In genomic region chr6:129162605-129163004, GRCh38 we compare ENCODE assay signal across 21 cellular contexts.
DNase-seq lines count a peak whose midpoint lies in the region; ATAC-seq and TF ChIP-seq lines count a peak whose summit lies in the region.
"Had no signal": no experiment of that assay in that cellular context is flagged by ENCODE, and none has a peak within 500 bp of the region (broad histone marks: within the 10 kb centered on the region; RNA-seq: fewer than 3 reads in every experiment).

No MANE protein-coding gene starts in this region.

- no peak overlapping the region for H3K4me2 ChIP-seq in PC-3 (ENCODE audit: low read length)
- H3K4me2 ChIP-seq: A549; BLaER1 treated with 17β-estradiol and CSF1 and Interleukin-3, amounts not matched to agents 10 nM and 100 nM had no signal

- no peak overlapping the region for H2AFZ ChIP-seq in PC-3 (ENCODE audit: low read length)

- CTCF ChIA-PET in PC-3 (lab: Charles Lee) = no interaction called here

- POLR2A ChIA-PET in PC-3 (lab: Charles Lee; ENCODE audit: unreplicated experiment) = no interaction called here

- no peak for DNase-seq in left ventricle myocardium inferior
- no peak for DNase-seq in Right ventricle myocardium inferior (ENCODE audit: missing footprints)
- DNase-seq in PC-3 = no peak
- DNase-seq in fibroblast of pulmonary artery (ENCODE audit: low read depth) = peak; percentile 17
- no peak for DNase-seq in RPMI8226
- no peak for DNase-seq in DMS79 (lab: John Stamatoyannopoulos, UW)
- DNase-seq: 8988T; ACHN; AML-193; BE2C; CD4-positive, alpha-beta T cell; CD8-positive, alpha-beta memory T cell; DMS 273 treated with DMSO at 0.1 percent for 48 hours; DMS79 treated with DMSO at 0.1 percent for 48 hours; GF-D8; GOT3; HFFc6 had no signal

- no peaks in the 10 kb centered on the region for H3K79me2 ChIP-seq in PC-3 (ENCODE audit: low read length)

- H3K9me3 ChIP-seq in left ventricle myocardium inferior (replicated peaks) = no peaks in the 10 kb centered on the region
- no peaks in the 10 kb centered on the region for H3K9me3 ChIP-seq in PC-3 (ENCODE audit: low read length)
- H3K9me3 ChIP-seq: A549; BE2C; BLaER1 treated with 17β-estradiol and CSF1 and Interleukin-3, amounts not matched to agents 10 nM and 100 nM; HAP-1 had no signal

- H3K27ac ChIP-seq in left ventricle myocardium inferior (replicated peaks) = peak overlapping the region; percentile 22
- no peak overlapping the region for H3K27ac ChIP-seq in PC-3 (ENCODE audit: low read length)
- H3K27ac ChIP-seq: A549; BLaER1 treated with 17β-estradiol and CSF1 and Interleukin-3, amounts not matched to agents 10 nM and 100 nM had no signal

- TF ChIP-seq CTCF in left ventricle myocardium inferior (IDR thresholded peaks at IDR 0.05; ENCODE audit: borderline replicate concordance) (no peak), PC-3 (conservative IDR thresholded peaks at IDR 0.05; ENCODE audit: low read depth, low read length) (no peak), fibroblast of pulmonary artery (IDR thresholded peaks at IDR 0.05; ENCODE audit: low read length, missing control alignments) (no peak)

- no peaks in the 10 kb centered on the region for H3K27me3 ChIP-seq in left ventricle myocardium inferior (ENCODE audit: low read depth)
- no peaks in the 10 kb centered on the region for H3K27me3 ChIP-seq in PC-3 (ENCODE audit: low read length)
- H3K27me3 ChIP-seq: BE2C; BLaER1 treated with 17β-estradiol and CSF1 and Interleukin-3, amounts not matched to agents 10 nM and 100 nM had no signal

- no TSS peak for BruUV-seq in PC-3 (replicated peaks; lab: Mats Ljungman, UMichigan)

- no peaks in the 10 kb centered on the region for H4K20me1 ChIP-seq in PC-3 (ENCODE audit: low read length)
- H4K20me1 ChIP-seq: BLaER1 treated with 17β-estradiol and CSF1 and Interleukin-3, amounts not matched to agents 10 nM and 100 nM had no signal

- H3K9me2 ChIP-seq in PC-3 (replicated peaks; ENCODE audit: low read length) = no peaks in the 10 kb centered on the region

- ATAC-seq in Right ventricle myocardium inferior (no peak), PC-3 (peak; percentile 50), GM18867 (IDR thresholded peaks at IDR 0.05; ENCODE audit: unreplicated experiment) (no peak)
- ATAC-seq: A549 had no signal

- no peak overlapping the region for H3K4me3 ChIP-seq in left ventricle myocardium inferior
- no peak overlapping the region for H3K4me3 ChIP-seq in PC-3 (ENCODE audit: low read length)
- H3K4me3 ChIP-seq in fibroblast of pulmonary artery (replicated peaks; ENCODE audit: low read depth, low read length) = no peak overlapping the region
- H3K4me3 ChIP-seq: A549; BLaER1 treated with 17β-estradiol and CSF1 and Interleukin-3, amounts not matched to agents 10 nM and 100 nM; HAP-1 had no signal

- H3K36me3 ChIP-seq in left ventricle myocardium inferior (peaks cover 49% of the 10 kb centered on the region), PC-3 (ENCODE audit: low read depth, low read length) (no peaks in the 10 kb centered on the region)
- H3K36me3 ChIP-seq: BE2C; BLaER1 treated with 17β-estradiol and CSF1 and Interleukin-3, amounts not matched to agents 10 nM and 100 nM; HAP-1 had no signal

- no peak overlapping the region for H3K9ac ChIP-seq in PC-3 (ENCODE audit: low read length)
- H3K9ac ChIP-seq: BLaER1 treated with 17β-estradiol and CSF1 and Interleukin-3, amounts not matched to agents 10 nM and 100 nM had no signal

- intact Hi-C loops in left ventricle myocardium inferior (cut with micrococcal nuclease) = no loop called here
- intact Hi-C loops in Right ventricle myocardium inferior (cut with DNase I) = no loop called here
- intact Hi-C loops in PC-3 (cut with micrococcal nuclease) = no loop called here

- H3K4me1 ChIP-seq in left ventricle myocardium inferior = peaks cover 5% of the 10 kb centered on the region
- H3K4me1 ChIP-seq in PC-3 (ENCODE audit: insufficient read depth, low read length) = no peaks in the 10 kb centered on the region
- H3K4me1 ChIP-seq: A549, BE2C had no signal

- H3F3A ChIP-seq in PC-3 (ENCODE audit: low read length, unreplicated experiment) = no peaks in the 10 kb centered on the region
